Comparison of ENCODE assay signal across 17 cellular contexts in the genomic region with DNA sequence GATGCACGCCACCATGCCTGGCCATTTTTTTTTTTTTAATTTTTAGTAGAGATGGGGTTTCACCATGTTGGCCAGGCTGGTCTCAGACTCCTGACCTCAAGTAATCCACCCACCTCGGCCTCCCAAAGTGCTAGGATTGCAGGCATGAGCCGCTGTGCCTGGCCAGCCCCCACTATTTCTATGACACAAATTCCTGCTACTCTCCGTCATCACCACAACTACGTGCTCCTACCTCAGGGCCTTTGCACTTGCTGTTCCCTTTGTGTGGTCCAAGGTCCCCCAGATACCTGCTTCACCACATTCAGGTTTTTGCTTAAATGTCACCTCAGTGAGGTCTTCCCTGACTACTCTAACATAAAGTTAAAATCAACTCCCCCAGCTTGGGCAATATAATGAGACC. TPM values are rescaled to one million over a fixed set of nuclear protein-coding genes. Genes with fewer than 3 reads are reported as not detected.
DNase-seq lines count a peak whose midpoint lies in the region; ATAC-seq, FAIRE-seq and TF ChIP-seq lines count a peak whose summit lies in the region.
"Had no signal": no experiment of that assay in that cellular context is flagged by ENCODE, and none has a peak within 500 bp of the region (broad histone marks: within the 10 kb centered on the region; RNA-seq: fewer than 3 reads in every experiment).

No MANE protein-coding gene starts in this region.

- TF ChIP-seq CTCF in HepG2 (CRISPR knock-in tag; IDR thresholded peaks at IDR 0.05) (no peak), right lobe of liver (IDR thresholded peaks at IDR 0.05) (no peak), coronary artery (IDR thresholded peaks at IDR 0.05) (no peak)

- H3K27ac ChIP-seq in HepG2 (ENCODE audit: extremely low read length, insufficient read depth, low read length): no peak overlapping the region
- no peak overlapping the region for H3K27ac ChIP-seq in right lobe of liver
- no peak overlapping the region for H3K27ac ChIP-seq in coronary artery
- H3K27ac ChIP-seq: 22Rv1, GM23248 had no signal

- DNase-seq in HepG2 (ENCODE audit: low spot score) (no peak), right lobe of liver (no peak), T-helper 17 cell (no peak), coronary artery (ENCODE audit: low spot score) (peak; percentile 45), HCEC 1CT (no peak)
- DNase-seq in activated CD8-positive, alpha-beta memory T cell treated with anti-CD3 and anti-CD28 coated beads, Interleukin-2, amount 50 U/mL, for 4 hours: no peak
- DNase-seq: ACHN had no signal

- H3K9me3 ChIP-seq in HepG2 (ENCODE audit: low read length) (no peaks in the 10 kb centered on the region), right lobe of liver (no peaks in the 10 kb centered on the region), T-helper 17 cell (ENCODE audit: control insufficient read depth, low read length, poor library complexity, severe bottlenecking) (no peaks in the 10 kb centered on the region)

- no peak overlapping the region for H3K4me2 ChIP-seq in HepG2 (ENCODE audit: low read depth, low read length)

- intact Hi-C loops in HepG2 (cut with micrococcal nuclease; ENCODE audit: unreplicated experiment): no loop called here
- intact Hi-C loops in right lobe of liver (cut with DNase I): loop anchor here (5.0 to 10.0 kb wide), 3 partner anchors 217 to 399 kb away; no protein-coding TSS in a partner anchor

- ATAC-seq in HepG2 (no peak), right lobe of liver (no peak), T-helper 17 cell (no peak), GM19035 (IDR thresholded peaks at IDR 0.05; ENCODE audit: unreplicated experiment) (no peak)

- H3K4me1 ChIP-seq in HepG2 (ENCODE audit: insufficient read depth, low read length) (peaks cover 45% of the 10 kb centered on the region), right lobe of liver (peaks cover 0 to 34% (median 14%) of the 10 kb centered on the region in 4 donors)

- peaks cover 7% of the 10 kb centered on the region for H3K4me1 Mint-ChIP-seq in T-helper 17 cell

- H3K4me3 ChIP-seq in HepG2 (replicated peaks in 1 of 3; ENCODE audit: insufficient read depth in 1 of 3, low read depth in 2 of 3, low read length in 3 of 3): no peak overlapping the region
- H3K4me3 ChIP-seq in right lobe of liver: no peak overlapping the region
- no peak overlapping the region for H3K4me3 ChIP-seq in coronary artery
- H3K4me3 ChIP-seq: GM23248 had no signal

- no peaks in the 10 kb centered on the region for H3K36me3 ChIP-seq in HepG2 (replicated peaks in 1 of 2; ENCODE audit: control insufficient read depth in 1 of 2, insufficient read depth in 2 of 2, low read length in 2 of 2)
- no peaks in the 10 kb centered on the region for H3K36me3 ChIP-seq in right lobe of liver

- no peak for TF ChIP-seq RAD21 in HepG2 (CRISPR knock-in tag; IDR thresholded peaks at IDR 0.05)

- 88% methylated on average over 5 of the region's 5 CpGs for WGBS in HepG2 (ENCODE audit: low lambda C conversion rate)
- 87% methylated on average over 5 of the region's 5 CpGs for WGBS in right lobe of liver (ENCODE audit: insufficient coverage, low coverage, low lambda C conversion rate, missing lambda C conversion rate)

- no TSS peak for BruUV-seq in HepG2 (replicated peaks; lab: Mats Ljungman, UMichigan)

- H3K79me2 ChIP-seq in HepG2 (ENCODE audit: insufficient read depth, low read length): no peaks in the 10 kb centered on the region

- no peak overlapping the region for H2AFZ ChIP-seq in HepG2 (ENCODE audit: low read length)

- in situ Hi-C loops in HepG2 (cut with HindIII; ENCODE audit: extremely low pct_ligation_motif_present, low pct_unique_long_range_greater_than_20kb): loop anchor here (5.0 kb wide), 4 partner anchors 157 to 392 kb away; no protein-coding TSS in a partner anchor

- peak overlapping the region; percentile 84 for H3K27ac Mint-ChIP-seq in T-helper 17 cell
- H3K27ac Mint-ChIP-seq: HFFc6 had no signal

- no peaks in the 10 kb centered on the region for H3K36me3 Mint-ChIP-seq in T-helper 17 cell (ENCODE audit: low read depth)
- H3K36me3 Mint-ChIP-seq: CD4-positive, alpha-beta memory T cell had no signal

- peaks cover 18% of the 10 kb centered on the region for H3K27me3 Mint-ChIP-seq in T-helper 17 cell

- TF ChIP-seq EP300 in HepG2 (IDR thresholded peaks at IDR 0.05; ENCODE audit: low read depth in 2 of 2, low read length in 2 of 2): no peak
- TF ChIP-seq EP300 in HepG2 (CRISPR knock-in tag; IDR thresholded peaks at IDR 0.05; ENCODE audit: borderline replicate concordance): no peak

- POLR2A ChIA-PET in HepG2 (lab: Yijun Ruan, JAX): interaction anchor here (0.9 kb wide), 3 partner anchors 13 to 215 kb away, joined by 3 to 4 read pairs (median 3); no protein-coding TSS in a partner anchor

- CTCF ChIA-PET in HepG2 (lab: Yijun Ruan, JAX; ENCODE audit: low intra/inter-chr PET ratio, low total read pairs): interaction anchor here (0.9 to 6.6 kb wide), 7 partner anchors 62 to 394 kb away, joined by 3 to 138 read pairs (median 13); no protein-coding TSS in a partner anchor

- FAIRE-seq in HepG2 (lab: Jason Lieb, UNC): no peak
- FAIRE-seq: A204.1, G401.6, GM12892, GM19239, H1 had no signal

- H3K9ac ChIP-seq in HepG2 (ENCODE audit: insufficient read depth, low read depth, low read length): no peak overlapping the region
- H3K9ac ChIP-seq: GM23248 had no signal

- H3K27me3 ChIP-seq in HepG2 (ENCODE audit: control insufficient read depth in 1 of 2, insufficient read depth in 2 of 2, low read length in 2 of 2) (no peaks in the 10 kb centered on the region), right lobe of liver (no peaks in the 10 kb centered on the region)

- no peak overlapping the region for H3K4me3 Mint-ChIP-seq in T-helper 17 cell
- H3K4me3 Mint-ChIP-seq: CD4-positive, alpha-beta memory T cell; HFFc6 had no signal

- TF ChIP-seq POLR2A in HepG2 (IDR thresholded peaks at IDR 0.05; ENCODE audit: insufficient read depth in 1 of 2, low read depth in 2 of 2, low read length in 2 of 2) (no peak), right lobe of liver (IDR thresholded peaks at IDR 0.05) (no peak)

- H4K20me1 ChIP-seq in HepG2 (ENCODE audit: insufficient read depth, low read length): no peaks in the 10 kb centered on the region

TF ChIP-seq in HepG2, 621 proteins besides CTCF, POLR2A, EP300 and RAD21:
- TF ChIP-seq MAF1 (CRISPR knock-in tag; IDR thresholded peaks at IDR 0.05; ENCODE audit: borderline replicate concordance) (no peak), ETV5 (CRISPR knock-in tag; IDR thresholded peaks at IDR 0.05; ENCODE audit: borderline replicate concordance) (0 out of 2 replicates have a peak, but pooled peaks have one; percentile 8), ZMYM3 (CRISPR knock-in tag; IDR thresholded peaks at IDR 0.05) (peak; percentile 77)

RNA-seq across cellular contexts. Expression of gene CEBPB, which starts 5.2 kb away (rescaled TPM):
- 12.1 and 18.5 TPM in 2 replicates for total RNA-seq in HepG2 (2016; rRNA removed; fragmentation: Illumina TruSeq; extraction: Trizol)
- total RNA-seq in HepG2 (2016; cell fraction: cytosol; rRNA removed; fragmentation: Illumina TruSeq; extraction: Trizol; ENCODE audit: low read depth): 9.1 and 9.9 TPM in 2 replicates
- 11.0 and 17.4 TPM in 2 replicates for total RNA-seq in HepG2 (2016; cell fraction: insoluble cytoplasmic fraction; rRNA removed; fragmentation: Illumina TruSeq; extraction: Trizol)
- total RNA-seq in HepG2 (2016; cell fraction: membrane; rRNA removed; fragmentation: Illumina TruSeq; extraction: Trizol): 19.9 and 21.0 TPM in 2 replicates
- total RNA-seq in HepG2 (2016; cell fraction: nucleus; rRNA removed; fragmentation: Illumina TruSeq; extraction: Trizol): 8.1 and 9.8 TPM in 2 replicates
- 28.2 and 43.0 TPM in 2 replicates for polyA plus RNA-seq in HepG2 (2011; rRNA removed)
- 31.3 and 41.1 TPM in 2 replicates for polyA plus RNA-seq in HepG2 (2011; cell fraction: cytosol; rRNA removed)
- 47.8 and 49.8 TPM in 2 replicates for polyA plus RNA-seq in HepG2 (2011; cell fraction: nucleus; rRNA removed)
- 33.9 and 49.4 TPM in 2 replicates for polyA plus RNA-seq in HepG2 (2012)
- 8.7 and 9.3 TPM in 2 replicates for polyA plus RNA-seq in HepG2 (2016; cell fraction: cytosol; fragmentation: Illumina TruSeq; extraction: Trizol; ENCODE audit: low read depth)
- 24.7 and 26.6 TPM in 2 replicates for polyA plus RNA-seq in HepG2 (2016; cell fraction: insoluble cytoplasmic fraction; fragmentation: Illumina TruSeq; extraction: Trizol; ENCODE audit: low read depth)
- polyA plus RNA-seq in HepG2 (2016; cell fraction: membrane; fragmentation: Illumina TruSeq; extraction: Trizol; ENCODE audit: low read depth): 16.8 and 19.0 TPM in 2 replicates
- polyA plus RNA-seq in HepG2 (2016; cell fraction: nucleus; fragmentation: Illumina TruSeq; extraction: Trizol; ENCODE audit: insufficient read depth, low read depth): 21.1 and 24.6 TPM in 2 replicates
- 12.1 and 28.5 TPM in 2 replicates for polyA minus RNA-seq in HepG2 (2011; rRNA and poly(A)+ RNA removed; ENCODE audit: low replicate concordance)
- polyA minus RNA-seq in HepG2 (2011; cell fraction: cytosol; rRNA and poly(A)+ RNA removed): 56.9 and 63.6 TPM in 2 replicates
- polyA minus RNA-seq in HepG2 (2011; cell fraction: nucleus; rRNA and poly(A)+ RNA removed): 21.4 and 26.7 TPM in 2 replicates
- 100 to 1,000 TPM; 130 to 182 (median 152) TPM for total RNA-seq in right lobe of liver
- 10 to 100 TPM; 18.1 to 32.8 TPM for total RNA-seq in T-helper 17 cell

RNA-seq across cellular contexts. Expression of gene PEDS1, which starts 31.9 kb away (rescaled TPM):
- 21.4 and 30.5 TPM in 2 replicates for total RNA-seq in HepG2 (2016; rRNA removed; fragmentation: Illumina TruSeq; extraction: Trizol)
- 17.9 and 19.8 TPM in 2 replicates for total RNA-seq in HepG2 (2016; cell fraction: cytosol; rRNA removed; fragmentation: Illumina TruSeq; extraction: Trizol; ENCODE audit: low read depth)
- 16.4 and 29.4 TPM in 2 replicates for total RNA-seq in HepG2 (2016; cell fraction: insoluble cytoplasmic fraction; rRNA removed; fragmentation: Illumina TruSeq; extraction: Trizol)
- total RNA-seq in HepG2 (2016; cell fraction: membrane; rRNA removed; fragmentation: Illumina TruSeq; extraction: Trizol): 40.2 and 46.0 TPM in 2 replicates
- total RNA-seq in HepG2 (2016; cell fraction: nucleus; rRNA removed; fragmentation: Illumina TruSeq; extraction: Trizol): 19.8 and 24.1 TPM in 2 replicates
- polyA plus RNA-seq in HepG2 (2011; rRNA removed): 93.9 and 105 TPM in 2 replicates
- polyA plus RNA-seq in HepG2 (2011; cell fraction: cytosol; rRNA removed): 58.6 and 81.5 TPM in 2 replicates
- polyA plus RNA-seq in HepG2 (2011; cell fraction: nucleus; rRNA removed): 45.3 and 46.9 TPM in 2 replicates
- 29.0 and 44.1 TPM in 2 replicates for polyA plus RNA-seq in HepG2 (2012)
- polyA plus RNA-seq in HepG2 (2016; cell fraction: cytosol; fragmentation: Illumina TruSeq; extraction: Trizol; ENCODE audit: low read depth): 31.6 and 35.7 TPM in 2 replicates
- polyA plus RNA-seq in HepG2 (2016; cell fraction: insoluble cytoplasmic fraction; fragmentation: Illumina TruSeq; extraction: Trizol; ENCODE audit: low read depth): 33.1 and 37.1 TPM in 2 replicates
- polyA plus RNA-seq in HepG2 (2016; cell fraction: membrane; fragmentation: Illumina TruSeq; extraction: Trizol; ENCODE audit: low read depth): 65.7 and 67.3 TPM in 2 replicates
- 60.4 and 64.9 TPM in 2 replicates for polyA plus RNA-seq in HepG2 (2016; cell fraction: nucleus; fragmentation: Illumina TruSeq; extraction: Trizol; ENCODE audit: insufficient read depth, low read depth)
- polyA minus RNA-seq in HepG2 (2011; rRNA and poly(A)+ RNA removed; ENCODE audit: low replicate concordance): 171 and 190 TPM in 2 replicates
- 44.9 and 49.0 TPM in 2 replicates for polyA minus RNA-seq in HepG2 (2011; cell fraction: cytosol; rRNA and poly(A)+ RNA removed)
- 12.5 and 14.5 TPM in 2 replicates for polyA minus RNA-seq in HepG2 (2011; cell fraction: nucleus; rRNA and poly(A)+ RNA removed)
- total RNA-seq in right lobe of liver: 10 to 100 TPM in 5 of 6 experiments, 1 to 10 TPM in 1; 6.9 to 25.3 (median 13.7) TPM
- 10 to 100 TPM; 14.3 to 22.6 TPM for total RNA-seq in T-helper 17 cell
